ENCODE assay signal across 8 cellular contexts in genomic region chr2:201116115-201116958, GRCh38. TPM values are rescaled to one million over a fixed set of nuclear protein-coding genes. Genes with fewer than 3 reads are reported as not detected.
DNase-seq lines count a peak whose midpoint lies in the region; ATAC-seq, FAIRE-seq and TF ChIP-seq lines count a peak whose summit lies in the region.

CFLAR (plus strand) TSS chr2:201116164; CDS start chr2:201129866, 13,702 bp downstream.

- H3K4me1 ChIP-seq in right cardiac atrium (ENCODE audit: control insufficient read depth, insufficient read depth, low read length), result peaks cover 2% of the 10 kb centered on the region

- no peak for FAIRE-seq in D721Med (lab: Jason Lieb, UNC)

- peak within 1 kb of the TSS; percentile 83 for H3K4me3 ChIP-seq in GM12864 (ENCODE audit: low read depth, low read length)
- H3K4me3 ChIP-seq in right cardiac atrium (ENCODE audit: low read length), result peak within 1 kb of the TSS; percentile 77

- DNase-seq in GM12864 (ENCODE audit: low read depth) (no peak), NCI-H1105 (lab: John Stamatoyannopoulos, UW) (peak; percentile 18), anterior cingulate cortex (lab: John Stamatoyannopoulos, UW) (peak in 53 of 58 donors; percentile 14 to 80 (median 58)), right cardiac atrium (peak; percentile 82 to 90 (median 89)), renal cortical epithelial cell (ENCODE audit: low read depth) (peak; percentile 76), D721Med (ENCODE audit: insufficient read length, low spot score) (no peak)

- WGBS in right cardiac atrium, result under 1% methylated on average over 75 of the region's 75 CpGs

- H3K9me3 ChIP-seq in right cardiac atrium (ENCODE audit: control insufficient read depth, low read length), result no peaks in the 10 kb centered on the region

- TF ChIP-seq CTCF in GM12864 (IDR thresholded peaks at IDR 0.05; ENCODE audit: low read depth, low read length, missing control alignments), result no peak
- TF ChIP-seq CTCF in D721Med (IDR thresholded peaks at IDR 0.05; ENCODE audit: insufficient read depth, missing control alignments), result no peak

- no peaks in the 10 kb centered on the region for H3K27me3 ChIP-seq in right cardiac atrium (ENCODE audit: control insufficient read depth, insufficient read depth)

- intact Hi-C loops in T-helper 2 cell treated with Interferon-gamma antibody and Interleukin-4, amounts not matched to agents 100 ng/mL and 5 ng/mL, for 36 hours (cut with micrococcal nuclease), result loop anchor here (1.0 to 5.0 kb wide), 5 partner anchors 14 to 403 kb away; partner anchors contain the start of genes HYCC2, NIF3L1 and PPIL3
- intact Hi-C loops in right cardiac atrium (cut with DNase I), result loop anchor here in 3 of 4 donors (5.0 kb wide), 2 partner anchors 36 to 41 kb away; no protein-coding TSS in a partner anchor

- peak; percentile 29 for ATAC-seq in HG02571 (IDR thresholded peaks at IDR 0.05; ENCODE audit: unreplicated experiment)
- ATAC-seq in right cardiac atrium, result peak; percentile 65 to 66

- peak within 1 kb of the TSS; percentile 97 for H3K27ac ChIP-seq in right cardiac atrium (ENCODE audit: low read length)

RNA-seq across cellular contexts. Expression of gene CFLAR, which starts in this region (rescaled TPM):
- 117 TPM in 2 replicates for total RNA-seq in T-helper 2 cell treated with Interferon-gamma antibody and Interleukin-4, amounts not matched to agents 100 ng/mL and 5 ng/mL, for 36 hours
- total RNA-seq in right cardiac atrium, result 100 to 1,000 TPM; 232 to 310 (median 267) TPM
- polyA plus RNA-seq in right cardiac atrium, result 134 TPM
- 253 and 297 TPM in 2 replicates for total RNA-seq in renal cortical epithelial cell

Comparison
In these comparisons a context has a peak if more than half of its experiments do, and no peak if none do; other contexts are left out.
1. DNase-seq: peak in NCI-H1105 (single experiment), anterior cingulate cortex (53 of 58), right cardiac atrium (3 of 3) and renal cortical epithelial cell (single experiment); none in GM12864 (single experiment) and D721Med (single experiment).